8 cellular contexts compared by ENCODE assay signal in genomic region chr17:79991140-79991923, GRCh38. TPM values are rescaled to one million over a fixed set of nuclear protein-coding genes. Genes with fewer than 3 reads are reported as not detected.
DNase-seq lines count a peak whose midpoint lies in the region; ATAC-seq and TF ChIP-seq lines count a peak whose summit lies in the region.

No MANE protein-coding gene starts in this region.

- TF ChIP-seq CTCF in Calu3 (IDR thresholded peaks at IDR 0.05; ENCODE audit: unreplicated experiment) (peak; percentile 77), LNCAP (IDR thresholded peaks at IDR 0.05) (peak; percentile 55)

- H3K27me3 Mint-ChIP-seq in Calu3 (ENCODE audit: unreplicated experiment) = no peaks in the 10 kb centered on the region
- H3K27me3 Mint-ChIP-seq in activated T-helper 2 cell treated with anti-CD3 and anti-CD28 coated beads, Interferon-gamma antibody, Interleukin-2, Interleukin-4, amounts not matched to agents 10 μg/mL and 5 μg/mL and 100 μg/mL, durations not matched to agents 14 hours and 24 hours and 36 hours (ENCODE audit: low read depth) = peaks cover 5% of the 10 kb centered on the region

- H3K9ac ChIP-seq in neuronal stem cell (ENCODE audit: low read depth, low read length, poor library complexity) = peak overlapping the region; percentile 9

- H2AFZ ChIP-seq in neuronal stem cell (ENCODE audit: low read length) = no peak overlapping the region

- WGBS in neuronal stem cell (ENCODE audit: extremely low coverage in 2 of 2, insufficient read length in 2 of 2, insufficient replicate concordance in 1 of 2), 2 donors = no CpG with 5 or more reads among the region's 30 CpGs

- H3K4me1 ChIP-seq in neuronal stem cell (ENCODE audit: control insufficient read depth in 2 of 2, insufficient read depth in 1 of 2, low read depth in 1 of 2, low read length in 2 of 2) = peaks cover 9 to 25% of the 10 kb centered on the region in 2 donors

- no peak for ATAC-seq in GM21619 (IDR thresholded peaks at IDR 0.05; ENCODE audit: unreplicated experiment)

- peaks cover 62% of the 10 kb centered on the region for H3K4me1 Mint-ChIP-seq in Calu3 (ENCODE audit: low read depth, unreplicated experiment)
- H3K4me1 Mint-ChIP-seq in activated T-helper 2 cell treated with anti-CD3 and anti-CD28 coated beads, Interferon-gamma antibody, Interleukin-2, Interleukin-4, amounts not matched to agents 10 μg/mL and 5 μg/mL and 100 μg/mL, durations not matched to agents 14 hours and 24 hours and 36 hours (ENCODE audit: low read depth) = peaks cover 24% of the 10 kb centered on the region

- H3K4ac ChIP-seq in neuronal stem cell (ENCODE audit: low read length) = no peak overlapping the region

- peak overlapping the region; percentile 65 for H3K4me3 Mint-ChIP-seq in Calu3 (ENCODE audit: low read depth, unreplicated experiment)
- peak overlapping the region; percentile 35 for H3K4me3 Mint-ChIP-seq in activated T-helper 2 cell treated with anti-CD3 and anti-CD28 coated beads, Interferon-gamma antibody, Interleukin-2, Interleukin-4, amounts not matched to agents 10 μg/mL and 5 μg/mL and 100 μg/mL, durations not matched to agents 14 hours and 24 hours and 36 hours (ENCODE audit: low read depth)

- CTCF ChIA-PET in Calu3 (lab: Charles Lee) = interaction anchor here (0.6 to 1.6 kb wide), 4 partner anchors 56 to 181 kb away, joined by 3 to 9 read pairs (median 4); no protein-coding TSS in a partner anchor

- H3K9me3 ChIP-seq in neuronal stem cell (replicated peaks in 1 of 2; ENCODE audit: control insufficient read depth in 2 of 2, insufficient read depth in 1 of 2, low read depth in 1 of 2, low read length in 2 of 2) = peaks cover 0 to 3% of the 10 kb centered on the region in 2 donors

- H3K27ac ChIP-seq in neuronal stem cell (replicated peaks; ENCODE audit: low read length) (no peak overlapping the region), substantia nigra (ENCODE audit: low read depth, low read length, poor library complexity, severe bottlenecking) (no peak overlapping the region)

- peaks cover 8% of the 10 kb centered on the region for H3K79me1 ChIP-seq in neuronal stem cell (ENCODE audit: low read depth, low read length)

- peak overlapping the region; percentile 5 for H2AK5ac ChIP-seq in neuronal stem cell (ENCODE audit: low read depth, low read length)

- BruUV-seq in Calu3 (replicated peaks; lab: Mats Ljungman, UMichigan) = no TSS peak

- H4K91ac ChIP-seq in neuronal stem cell (ENCODE audit: low read depth, low read length, poor library complexity) = no peak overlapping the region

- no peaks in the 10 kb centered on the region for H3K9me3 Mint-ChIP-seq in Calu3 (ENCODE audit: low read depth, unreplicated experiment)
- H3K9me3 Mint-ChIP-seq in activated T-helper 2 cell treated with anti-CD3 and anti-CD28 coated beads, Interferon-gamma antibody, Interleukin-2, Interleukin-4, amounts not matched to agents 10 μg/mL and 5 μg/mL and 100 μg/mL, durations not matched to agents 14 hours and 24 hours and 36 hours = no peaks in the 10 kb centered on the region

- no peak overlapping the region for H2BK5ac ChIP-seq in neuronal stem cell (ENCODE audit: low read length)

- no peak overlapping the region for H4K8ac ChIP-seq in neuronal stem cell (ENCODE audit: low read depth, low read length)

- no peak overlapping the region for H2BK15ac ChIP-seq in neuronal stem cell (ENCODE audit: low read length)

- peaks cover 40% of the 10 kb centered on the region for H3K36me3 Mint-ChIP-seq in Calu3 (ENCODE audit: insufficient read depth, unreplicated experiment)
- H3K36me3 Mint-ChIP-seq in activated T-helper 2 cell treated with anti-CD3 and anti-CD28 coated beads, Interferon-gamma antibody, Interleukin-2, Interleukin-4, amounts not matched to agents 10 μg/mL and 5 μg/mL and 100 μg/mL, durations not matched to agents 14 hours and 24 hours and 36 hours (ENCODE audit: low read depth) = no peaks in the 10 kb centered on the region

- no peak overlapping the region for H3K4me3 ChIP-seq in neuronal stem cell (ENCODE audit: low read length in 2 of 2)

- DNase-seq in Calu3 = peak; percentile 94
- peak; percentile 87 for DNase-seq in RPMI8226
- DNase-seq in activated T-helper 2 cell treated with anti-CD3 and anti-CD28 coated beads, Interferon-gamma antibody, Interleukin-2, Interleukin-4, amounts not matched to agents 10 μg/mL and 5 μg/mL and 100 μg/mL, durations not matched to agents 14 hours and 24 hours and 36 hours (ENCODE audit: low spot score) = peak; percentile 75
- DNase-seq in fibroblast of the conjunctiva (ENCODE audit: low read depth) = peak; percentile 72
- peak; percentile 69 for DNase-seq in neuronal stem cell (ENCODE audit: low spot score)
- peak in 47 of 49 donors; percentile 19 to 85 (median 68) for DNase-seq in substantia nigra (lab: John Stamatoyannopoulos, UW)

- H3K27me3 ChIP-seq in neuronal stem cell (ENCODE audit: control insufficient read depth in 3 of 3, insufficient read depth in 3 of 3, low read depth in 1 of 3, low read length in 3 of 3) = no peaks in the 10 kb centered on the region

- H3K27ac Mint-ChIP-seq in Calu3 (ENCODE audit: unreplicated experiment) = peak overlapping the region; percentile 83
- H3K27ac Mint-ChIP-seq in activated T-helper 2 cell treated with anti-CD3 and anti-CD28 coated beads, Interferon-gamma antibody, Interleukin-2, Interleukin-4, amounts not matched to agents 10 μg/mL and 5 μg/mL and 100 μg/mL, durations not matched to agents 14 hours and 24 hours and 36 hours = no peak overlapping the region

- no peak overlapping the region for H2BK120ac ChIP-seq in neuronal stem cell (ENCODE audit: low read depth, low read length)

- peak overlapping the region; percentile 89 for H3K4me2 ChIP-seq in neuronal stem cell (ENCODE audit: insufficient read depth, low read length, poor library complexity, severe bottlenecking)

- peak overlapping the region; percentile 16 for H2BK12ac ChIP-seq in neuronal stem cell (ENCODE audit: low read length)

- H3K36me3 ChIP-seq in neuronal stem cell (replicated peaks in 1 of 2; ENCODE audit: control insufficient read depth in 2 of 2, insufficient read depth in 2 of 2, low read length in 2 of 2) = peaks cover 2 to 33% of the 10 kb centered on the region in 2 donors

- H3K23ac ChIP-seq in neuronal stem cell (ENCODE audit: low read depth, low read length, poor library complexity) = peak overlapping the region; percentile 0

- H3K14ac ChIP-seq in neuronal stem cell (ENCODE audit: low read length) = peak overlapping the region; percentile 2

- intact Hi-C loops in Calu3 (cut with micrococcal nuclease; ENCODE audit: unreplicated experiment) = loop anchor here (5.0 kb wide), 3 partner anchors 74 to 199 kb away; no protein-coding TSS in a partner anchor
- intact Hi-C loops in activated T-helper 2 cell treated with anti-CD3 and anti-CD28 coated beads, Interferon-gamma antibody, Interleukin-2, Interleukin-4, amounts not matched to agents 10 μg/mL and 5 μg/mL and 100 μg/mL, durations not matched to agents 14 hours and 24 hours and 36 hours (cut with micrococcal nuclease) = loop anchor here (5.0 to 10.0 kb wide), 3 partner anchors 149 to 247 kb away; partner anchors contain the start of gene CBX8

- H3K18ac ChIP-seq in neuronal stem cell (ENCODE audit: low read length) = peak overlapping the region; percentile 84

RNA-seq across cellular contexts. Expression of gene TBC1D16, which starts 44.3 kb away (rescaled TPM):
- 31.2 and 35.9 TPM in 2 replicates for total RNA-seq in Calu3 (2022)
- total RNA-seq in activated T-helper 2 cell treated with anti-CD3 and anti-CD28 coated beads, Interferon-gamma antibody, Interleukin-2, Interleukin-4, amounts not matched to agents 10 μg/mL and 5 μg/mL and 100 μg/mL, durations not matched to agents 14 hours and 24 hours and 36 hours = 1.4 and 2.0 TPM in 2 replicates
- polyA plus RNA-seq in neuronal stem cell (2013, experiment 1 of 2) = 23.3 TPM
- polyA plus RNA-seq in neuronal stem cell (2013, experiment 2 of 2) = 22.9 TPM

RNA-seq across cellular contexts. Expression of gene CCDC40, which starts 45.1 kb away (rescaled TPM):
- total RNA-seq in Calu3 (2022) = 9.9 and 13.3 TPM in 2 replicates
- 0.18 TPM in 1 of 2 replicates, not detected in the other for total RNA-seq in activated T-helper 2 cell treated with anti-CD3 and anti-CD28 coated beads, Interferon-gamma antibody, Interleukin-2, Interleukin-4, amounts not matched to agents 10 μg/mL and 5 μg/mL and 100 μg/mL, durations not matched to agents 14 hours and 24 hours and 36 hours
- 5.8 TPM for polyA plus RNA-seq in neuronal stem cell (2013, experiment 1 of 2)
- polyA plus RNA-seq in neuronal stem cell (2013, experiment 2 of 2) = 6.3 TPM

Comparison
In these comparisons a context has a peak if more than half of its experiments do, and no peak if none do; other contexts are left out.
1. RNA of gene TBC1D16, which starts 44.3 kb away (total RNA-seq): 31.2 to 35.9 TPM in Calu3; 1.4 to 2.0 TPM in activated T-helper 2 cell treated with anti-CD3 and anti-CD28 coated beads, Interferon-gamma antibody, Interleukin-2, Interleukin-4, amounts not matched to agents 10 μg/mL and 5 μg/mL and 100 μg/mL, durations not matched to agents 14 hours and 24 hours and 36 hours; every median in the first group is over 10 times any median in the second.
2. Peak in every context shown above with its lines, with median percentiles within 50 percentile points of each other: DNase-seq.